Comparison of ENCODE assay signal across 11 cellular contexts in the genomic region with DNA sequence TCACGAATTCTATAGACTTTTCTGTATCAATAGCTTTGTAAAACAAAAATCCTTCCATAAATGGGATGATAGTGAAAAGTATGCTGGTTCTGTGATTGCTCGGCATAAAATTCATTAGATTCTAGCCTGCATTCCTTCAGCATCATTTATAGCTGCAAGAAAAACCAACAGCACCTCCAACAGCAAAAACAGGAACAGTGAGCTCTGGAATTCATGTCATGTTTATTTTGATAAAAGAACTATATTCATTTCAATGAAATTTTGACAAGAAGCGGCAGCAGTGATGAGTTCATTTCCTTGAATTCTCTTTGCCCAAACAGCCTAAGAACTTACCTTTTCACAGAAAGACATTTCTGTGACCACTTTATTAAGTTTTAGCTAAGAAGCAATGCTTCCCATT.
DNase-seq lines count a peak whose midpoint lies in the region; ATAC-seq and TF ChIP-seq lines count a peak whose summit lies in the region.
"Had no signal": no experiment of that assay in that cellular context is flagged by ENCODE, and none has a peak within 500 bp of the region (broad histone marks: within the 10 kb centered on the region; RNA-seq: fewer than 3 reads in every experiment).

No MANE protein-coding gene starts in this region.

- DNase-seq in AG08395 (ENCODE audit: low spot score) (peak; percentile 40), HS-27A (ENCODE audit: low read depth) (peak; percentile 36), cardiac fibroblast (ENCODE audit: low read depth in 2 of 2) (peak; percentile 80), medulla oblongata (ENCODE audit: extremely low spot score) (peak; percentile 44), cerebellar nuclear complex (lab: John Stamatoyannopoulos, UW) (no peak), GM19238 (ENCODE audit: insufficient read length, low spot score) (no peak)
- DNase-seq: activated effector memory CD4-positive, alpha-beta T cell treated with Interleukin-2 at 50 U/mL for 16 hours; Calu3; effector CD8-positive, alpha-beta T cell had no signal

- no peak overlapping the region for H3K4me3 ChIP-seq in cardiac fibroblast (replicated peaks in 1 of 2; ENCODE audit: low read depth in 2 of 2, low read length in 2 of 2)

- peak; percentile 52 for TF ChIP-seq CTCF in cardiac fibroblast (IDR thresholded peaks at IDR 0.05; ENCODE audit: low read depth, low read length)

- ATAC-seq in HG02981 (IDR thresholded peaks at IDR 0.05; ENCODE audit: unreplicated experiment) (no peak), GM18868 (IDR thresholded peaks at IDR 0.05; ENCODE audit: unreplicated experiment) (no peak)

Comparison
In these comparisons a context has a peak if more than half of its experiments do, and no peak if none do; other contexts are left out.
1. DNase-seq: peak in AG08395 (single experiment), HS-27A (single experiment), cardiac fibroblast (2 of 2) and medulla oblongata (single experiment); none in cerebellar nuclear complex (0 of 2) and GM19238 (single experiment).